ENCODE assay signal across 17 cellular contexts in the genomic region with DNA sequence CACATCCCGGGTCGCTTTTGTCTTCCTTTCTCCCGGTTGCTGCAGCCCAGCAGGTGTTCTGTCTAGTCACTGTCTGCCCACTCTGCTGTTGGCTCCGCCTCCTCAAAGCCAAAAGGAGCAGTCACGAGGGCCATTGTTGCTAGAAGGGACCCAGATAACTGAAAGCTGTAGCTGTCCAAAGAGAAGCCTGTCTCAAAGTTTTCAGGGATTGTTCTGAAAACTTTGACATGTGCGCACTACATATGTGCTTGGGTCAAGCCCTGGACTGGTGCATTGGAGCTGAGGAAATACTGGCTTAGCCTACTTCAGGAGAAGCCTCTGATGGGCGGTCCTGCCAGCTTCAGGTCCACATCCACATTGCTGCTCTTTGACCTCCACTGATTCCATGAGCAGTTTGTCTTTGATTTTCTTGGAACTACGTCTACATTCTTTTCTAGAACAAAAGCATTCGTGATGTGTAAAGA. TPM values are rescaled to one million over a fixed set of nuclear protein-coding genes. Genes with fewer than 3 reads are reported as not detected.
DNase-seq lines count a peak whose midpoint lies in the region; ATAC-seq and TF ChIP-seq lines count a peak whose summit lies in the region.
"Had no signal": no experiment of that assay in that cellular context is flagged by ENCODE, and none has a peak within 500 bp of the region (broad histone marks: within the 10 kb centered on the region; RNA-seq: fewer than 3 reads in every experiment).

No MANE protein-coding gene starts in this region.

- TF ChIP-seq CTCF in BE2C (IDR thresholded peaks at IDR 0.05; ENCODE audit: low read depth, low read length), result no peak
- TF ChIP-seq CTCF in HCT116 (IDR thresholded peaks at IDR 0.05 in 2 of 3, conservative IDR thresholded peaks at IDR 0.05 in 1 of 3; ENCODE audit: borderline replicate concordance in 1 of 3, insufficient read depth in 1 of 3, low read depth in 2 of 3, low read length in 2 of 3), result no peak
- TF ChIP-seq CTCF in hepatocyte (IDR thresholded peaks at IDR 0.05; ENCODE audit: poor library complexity), result no peak
- no peak for TF ChIP-seq CTCF in heart left ventricle (IDR thresholded peaks at IDR 0.05)

- peak overlapping the region; percentile 62 for H3K4me2 ChIP-seq in HCT116 (ENCODE audit: low read length)
- H3K4me2 ChIP-seq in hepatocyte, result no peak overlapping the region

- CTCF ChIA-PET in HCT116 (lab: Charles Lee), result interaction anchor here (0.7 kb wide), 1 partner anchor 35 kb away, joined by 3 read pairs; no protein-coding TSS in a partner anchor

- no peak overlapping the region for H3K9ac ChIP-seq in HCT116 (ENCODE audit: low read length)

- H3K9me2 ChIP-seq in HCT116 (ENCODE audit: insufficient read depth) (no peaks in the 10 kb centered on the region), hepatocyte (replicated peaks; ENCODE audit: insufficient read depth) (no peaks in the 10 kb centered on the region)

- POLR2A ChIA-PET in HCT116 (lab: Charles Lee), result no interaction called here

- H2AFZ ChIP-seq in HCT116 (ENCODE audit: low read depth, low read length, poor library complexity, severe bottlenecking) (peak overlapping the region; percentile 89), hepatocyte (no peak overlapping the region)

- intact Hi-C loops in HCT116 (cut with micrococcal nuclease) (no loop called here), heart left ventricle (cut with DNase I) (no loop called here)

- DNase-seq in BE2C (peak; percentile 56), HCT116 (ENCODE audit: low read depth, low spot score) (peak; percentile 39), OCI-M1 (lab: John Stamatoyannopoulos, UW) (peak; percentile 95), hepatocyte (ENCODE audit: low spot score) (peak; percentile 16), heart left ventricle (no peak), DMS114 treated with DMSO at 0.1 percent for 48 hours (lab: John Stamatoyannopoulos, UW; ENCODE audit: unreplicated experiment) (no peak), OCI-M2 (lab: John Stamatoyannopoulos, UW; ENCODE audit: unreplicated experiment) (no peak)
- DNase-seq in activated CD8-positive, alpha-beta memory T cell treated with anti-CD3 and anti-CD28 coated beads, Interleukin-2, amount 50 U/mL, for 4 hours, result no peak
- DNase-seq: GOT3; hypothalamus; stimulated activated CD4-positive, alpha-beta T cell treated with anti-CD3 and anti-CD28 coated beads, Interleukin-4, amount 100 ng/mL, for 1 hour; stimulated activated naive CD8-positive, alpha-beta T cell treated with anti-CD3 and anti-CD28 coated beads, Interleukin-15, Interleukin-2, amounts not matched to agents 100 U/mL and 50 U/mL, for 24 hours had no signal

- BruUV-seq in HCT116 (replicated peaks; lab: Mats Ljungman, UMichigan), result no TSS peak

- H3K27ac ChIP-seq in HCT116 (ENCODE audit: low read depth, low read length) (no peak overlapping the region), hepatocyte (no peak overlapping the region), heart left ventricle (no peak overlapping the region)
- H3K27ac ChIP-seq: SJSA1 had no signal

- no peak overlapping the region for H3K4me3 ChIP-seq in BE2C (ENCODE audit: low read depth, low read length)
- H3K4me3 ChIP-seq in HCT116 (replicated peaks in 1 of 2; ENCODE audit: low read depth in 1 of 2, low read length in 2 of 2), result peak overlapping the region; percentile 4 to 24; a peak in 1 of 4 replicates
- H3K4me3 ChIP-seq in hepatocyte, result no peak overlapping the region
- no peak overlapping the region for H3K4me3 ChIP-seq in heart left ventricle
- H3K4me3 ChIP-seq: SJSA1 had no signal

- H3K79me2 ChIP-seq in HCT116 (ENCODE audit: insufficient read depth, low read length) (no peaks in the 10 kb centered on the region), hepatocyte (no peaks in the 10 kb centered on the region)

- H3K9me3 ChIP-seq in BE2C (no peaks in the 10 kb centered on the region), HCT116 (ENCODE audit: control insufficient read depth in 1 of 2, insufficient read depth in 1 of 2, low read depth in 1 of 2, low read length in 2 of 2) (no peaks in the 10 kb centered on the region; a peak in 1 of 4 replicates), hepatocyte (ENCODE audit: low read depth) (no peaks in the 10 kb centered on the region), heart left ventricle (peaks cover 0 to 6% (median 0%) of the 10 kb centered on the region in 12 donors)
- H3K9me3 ChIP-seq: SJSA1 had no signal

- TF ChIP-seq POLR2A in HCT116 (IDR thresholded peaks at IDR 0.05; ENCODE audit: borderline replicate concordance, extremely low read depth, insufficient read depth, insufficient read length) (no peak), heart left ventricle (IDR thresholded peaks at IDR 0.05) (no peak)

- RAD21 ChIA-PET in HCT116 (lab: Charles Lee; ENCODE audit: low non-redundant PET in 1 of 2, low total read pairs in 2 of 2, uncharacterized antibody in 2 of 2, unreplicated experiment in 2 of 2), result no interaction called here

- H3K4me1 ChIP-seq in BE2C (peaks cover under 1% of the 10 kb centered on the region; the same call in 1 of the 2 replicates), HCT116 (ENCODE audit: control insufficient read depth in 1 of 2, insufficient read depth in 2 of 2, low read length in 2 of 2) (peaks cover 0 to 26% of the 10 kb centered on the region in 2 experiments; a peak in 2 of 4 replicates), hepatocyte (ENCODE audit: insufficient read depth) (no peaks in the 10 kb centered on the region), heart left ventricle (no peaks in the 10 kb centered on the region)

- 59% methylated on average over 9 of the region's 9 CpGs for WGBS in hepatocyte (ENCODE audit: low lambda C conversion rate, missing lambda C conversion rate)
- WGBS in heart left ventricle, 4 donors, result 62 to 72% (median 66%) methylated on average over 9 of the region's 9 CpGs

- H4K20me1 ChIP-seq in HCT116 (ENCODE audit: insufficient read depth), result no peaks in the 10 kb centered on the region
- H4K20me1 ChIP-seq in hepatocyte (ENCODE audit: insufficient read depth, poor library complexity, severe bottlenecking), result no peaks in the 10 kb centered on the region

- H3K27me3 ChIP-seq in BE2C (no peaks in the 10 kb centered on the region), HCT116 (ENCODE audit: insufficient read depth, low read length) (no peaks in the 10 kb centered on the region), hepatocyte (peaks cover 2% of the 10 kb centered on the region), heart left ventricle (peaks cover 0 to 8% (median 0%) of the 10 kb centered on the region in 9 donors)
- H3K27me3 ChIP-seq: SJSA1 had no signal

- ATAC-seq in HCT116, result peak; percentile 93
- ATAC-seq in heart left ventricle, result no peak
- ATAC-seq: activated CD4-positive, CD25-positive, alpha-beta regulatory T cell treated with anti-CD3 and anti-CD28 coated beads, Interleukin-2, amount 50 U/mL, for 24 hours; activated T-helper 17 cell treated with anti-CD3 and anti-CD28 coated beads, Interleukin-2, amount 50 U/mL, for 72 hours; stimulated activated naive CD8-positive, alpha-beta T cell treated with anti-CD3 and anti-CD28 coated beads, Interleukin-15, Interleukin-2, amounts not matched to agents 100 U/mL and 50 U/mL, for 24 hours had no signal

- TF ChIP-seq RAD21 in HCT116 (IDR thresholded peaks at IDR 0.05; ENCODE audit: low read depth), result no peak

- H3K36me3 ChIP-seq in BE2C, result no peaks in the 10 kb centered on the region
- no peaks in the 10 kb centered on the region for H3K36me3 ChIP-seq in HCT116 (ENCODE audit: control insufficient read depth in 1 of 2, insufficient read depth in 2 of 2, low read length in 2 of 2)
- no peaks in the 10 kb centered on the region for H3K36me3 ChIP-seq in hepatocyte (replicated peaks; ENCODE audit: insufficient read depth, low read depth)
- no peaks in the 10 kb centered on the region for H3K36me3 ChIP-seq in heart left ventricle
- H3K36me3 ChIP-seq: SJSA1 had no signal

TF ChIP-seq in HCT116, 20 proteins besides CTCF, POLR2A, EP300 and RAD21 (continues in another document):
- TF ChIP-seq FOSL1 (IDR thresholded peaks at IDR 0.05; ENCODE audit: low read depth), result no peak
- TF ChIP-seq, protein P1, sequence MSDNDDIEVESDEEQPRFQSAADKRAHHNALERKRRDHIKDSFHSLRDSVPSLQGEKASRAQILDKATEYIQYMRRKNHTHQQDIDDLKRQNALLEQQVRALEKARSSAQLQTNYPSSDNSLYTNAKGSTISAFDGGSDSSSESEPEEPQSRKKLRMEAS (IDR thresholded peaks at IDR 0.05), result no peak
- no peak for TF ChIP-seq ZFX (IDR thresholded peaks at IDR 0.05)

RNA-seq across cellular contexts. Expression of a gene that starts 8.8 kb away (rescaled TPM):
- not detected for polyA plus RNA-seq in BE2C (2012; ENCODE audit: insufficient read depth, insufficient read length, low read depth)
- total RNA-seq in HCT116 (2021; ENCODE audit: unreplicated experiment) (not detected), hepatocyte (0.07 TPM in 1 of 2 replicates, not detected in the other), heart left ventricle (not detected)
- polyA plus RNA-seq in HCT116 (2012), result not detected in 2 replicates
- polyA plus RNA-seq in hepatocyte (not detected in 2 replicates), heart left ventricle (not detected)
- total RNA-seq: activated T-helper 17 cell treated with anti-CD3 and anti-CD28 coated beads, Interleukin-2, amount 50 U/mL, for 72 hours; bronchial epithelial cell; SJSA1 had no signal
- polyA plus RNA-seq: BJ had no signal

RNA-seq across cellular contexts. Expression of a gene that starts 45.4 kb away (rescaled TPM):
- polyA plus RNA-seq in BE2C (2012; ENCODE audit: insufficient read depth, insufficient read length, low read depth), result 1.3 TPM
- total RNA-seq in HCT116 (2021; ENCODE audit: unreplicated experiment) (0.81 TPM), hepatocyte (52.2 and 79.2 TPM in 2 replicates), heart left ventricle (100 to 1,000 TPM in 1 of 9 donors, 10 to 100 TPM in 7, 1 to 10 TPM in 1; 8.1 to 167 (median 18.6) TPM)
- 0.01 and 0.03 TPM in 2 replicates for polyA plus RNA-seq in HCT116 (2012)
- polyA plus RNA-seq in hepatocyte (43.4 and 51.6 TPM in 2 replicates), heart left ventricle (1 to 10 TPM; 4.7 to 9.8 TPM)
- total RNA-seq: bronchial epithelial cell had no signal
- polyA plus RNA-seq: BJ had no signal

Comparison
In these comparisons a context has a peak if more than half of its experiments do, and no peak if none do; other contexts are left out.
1. DNase-seq: peak in BE2C (single experiment), HCT116 (single experiment), OCI-M1 (single experiment) and hepatocyte (single experiment); none in heart left ventricle (0 of 5), DMS114 treated with DMSO at 0.1 percent for 48 hours (single experiment), activated CD8-positive, alpha-beta memory T cell treated with anti-CD3 and anti-CD28 coated beads, Interleukin-2, amount 50 U/mL, for 4 hours (single experiment) and OCI-M2 (single experiment).
2. H3K4me3 ChIP-seq: peak in HCT116 (2 of 2); none in BE2C (single experiment), hepatocyte (single experiment) and heart left ventricle (0 of 12).